ENCODE assay signal across 9 cellular contexts in the genomic region with DNA sequence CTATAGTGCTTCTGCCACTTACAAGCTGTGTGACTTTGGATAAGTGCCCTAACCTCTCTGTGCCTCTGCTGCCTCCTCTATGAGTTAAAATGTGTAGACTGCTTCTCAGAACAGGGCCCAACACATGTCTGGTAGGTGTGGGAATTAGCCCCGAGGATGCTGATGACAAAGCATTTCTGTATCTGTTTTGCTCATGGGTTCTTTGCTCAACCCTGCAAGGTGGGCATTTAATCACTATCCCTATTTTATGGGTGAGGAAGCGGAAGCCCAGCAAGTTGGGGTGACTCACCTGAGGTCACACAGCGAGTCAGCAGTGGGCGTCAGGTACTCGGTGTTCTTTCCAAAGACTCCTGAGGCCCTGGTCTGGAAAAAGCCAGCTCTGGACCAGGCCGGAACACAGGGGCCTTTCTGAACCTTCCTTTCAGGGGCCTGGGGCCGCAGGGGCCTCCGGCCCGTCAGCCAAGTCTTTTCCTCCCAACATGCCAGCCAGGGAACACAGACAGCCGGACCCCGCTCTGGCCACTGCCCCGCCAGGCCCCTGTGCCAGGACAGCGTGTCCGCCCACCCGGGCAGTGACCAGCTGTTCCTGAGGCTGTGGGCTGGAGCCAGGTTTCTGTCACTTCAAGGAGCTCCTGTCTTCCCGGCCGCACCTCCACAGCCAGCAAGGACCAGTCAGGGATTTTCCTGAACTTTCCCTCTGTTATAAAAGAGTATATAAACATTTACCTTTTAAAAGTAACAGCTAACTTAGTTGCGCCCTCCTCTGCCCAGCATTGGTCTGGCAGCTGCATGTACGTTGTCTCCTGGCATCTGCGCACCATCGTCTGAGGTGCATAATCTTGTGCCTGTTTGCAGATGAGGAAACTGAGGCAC.
A peak's percentile ranks its signal among the peaks of the same experiment; 100 is the strongest.
DNase-seq lines count a peak whose midpoint lies in the region; ATAC-seq and TF ChIP-seq lines count a peak whose summit lies in the region.
"Had no signal": no experiment of that assay in that cellular context is flagged by ENCODE, and none has a peak within 500 bp of the region (broad histone marks: within the 10 kb centered on the region; RNA-seq: fewer than 3 reads in every experiment).

No MANE protein-coding gene starts in this region.

- CTCF ChIA-PET in CD4-positive, alpha-beta memory T cell (lab: Charles Lee; ENCODE audit: partially characterized antibody): interaction anchor here (0.5 kb wide), 1 partner anchor 711 kb away, joined by 3 read pairs; no protein-coding TSS in a partner anchor

- H3K4me2 ChIP-seq in OCI-LY1 (ENCODE audit: low read length): no peak overlapping the region

- H3K36me3 ChIP-seq in OCI-LY1 (ENCODE audit: insufficient read depth, low read length): no peaks in the 10 kb centered on the region
- H3K36me3 ChIP-seq in muscle layer of duodenum (ENCODE audit: control insufficient read depth in 1 of 2, insufficient read depth in 2 of 2, low read length in 2 of 2): no peaks in the 10 kb centered on the region
- no peaks in the 10 kb centered on the region for H3K36me3 ChIP-seq in CD4-positive, alpha-beta memory T cell (ENCODE audit: insufficient read depth, low read length)

- H3K27ac ChIP-seq in OCI-LY1 (ENCODE audit: low read depth, low read length, poor library complexity, severe bottlenecking) (no peak overlapping the region), muscle layer of duodenum (ENCODE audit: low read length) (peak overlapping the region; percentile 67)
- H3K27ac ChIP-seq in CD4-positive, alpha-beta memory T cell (ENCODE audit: low read depth, low read length): no peak overlapping the region

- TF ChIP-seq CTCF in AG09309 (IDR thresholded peaks at IDR 0.05; ENCODE audit: control insufficient read depth, insufficient read depth, low read depth, low read length, missing control alignments): peak; percentile 42
- TF ChIP-seq CTCF in OCI-LY1 (IDR thresholded peaks at IDR 0.05; ENCODE audit: low read length): peak; percentile 67
- TF ChIP-seq CTCF in epithelial cell of esophagus (IDR thresholded peaks at IDR 0.05; ENCODE audit: insufficient read depth, low read depth, low read length, missing control alignments): peak; percentile 78

- no peaks in the 10 kb centered on the region for H3K79me2 ChIP-seq in OCI-LY1 (ENCODE audit: insufficient read depth, low read length)

- H3F3A ChIP-seq in OCI-LY1 (ENCODE audit: insufficient read depth, low read length): no peaks in the 10 kb centered on the region

- H3K4me1 Mint-ChIP-seq in CD4-positive, alpha-beta memory T cell: peaks cover 0 to 5% (median 2%) of the 10 kb centered on the region in 4 donors

- no peak for ATAC-seq in HG03571 (IDR thresholded peaks at IDR 0.05; ENCODE audit: unreplicated experiment)

- no peaks in the 10 kb centered on the region for H3K9me2 ChIP-seq in OCI-LY1 (ENCODE audit: low read depth, low read length)

- H3K4me1 ChIP-seq in OCI-LY1 (ENCODE audit: insufficient read depth, low read length, severe bottlenecking) (no peaks in the 10 kb centered on the region), muscle layer of duodenum (ENCODE audit: control insufficient read depth in 1 of 2, insufficient read depth in 2 of 2, low read length in 2 of 2) (peaks cover 8 to 52% of the 10 kb centered on the region in 2 donors)
- H3K4me1 ChIP-seq in CD4-positive, alpha-beta memory T cell (ENCODE audit: insufficient read depth, low read length): no peaks in the 10 kb centered on the region

- H3K9ac ChIP-seq in OCI-LY1 (ENCODE audit: low read length): no peak overlapping the region

- H3K4me3 ChIP-seq in AG09309 (ENCODE audit: control insufficient read depth, low read depth, low read length) (no peak overlapping the region), OCI-LY1 (ENCODE audit: low read depth, low read length, poor library complexity, severe bottlenecking) (no peak overlapping the region), epithelial cell of esophagus (ENCODE audit: low read length) (no peak overlapping the region), muscle layer of duodenum (ENCODE audit: low read depth in 1 of 2, low read length in 2 of 2) (no peak overlapping the region)
- no peak overlapping the region for H3K4me3 ChIP-seq in CD4-positive, alpha-beta memory T cell (ENCODE audit: low read length in 2 of 2)

- no peaks in the 10 kb centered on the region for H3K9me3 Mint-ChIP-seq in CD4-positive, alpha-beta memory T cell

- H3K27me3 ChIP-seq in OCI-LY1 (ENCODE audit: insufficient read depth, low read length): no peaks in the 10 kb centered on the region; the same call in 1 of the 2 replicates
- H3K27me3 ChIP-seq in muscle layer of duodenum (ENCODE audit: low read depth, low read length): no peaks in the 10 kb centered on the region
- H3K27me3 ChIP-seq in CD4-positive, alpha-beta memory T cell (ENCODE audit: insufficient read depth, low read length): no peaks in the 10 kb centered on the region

- POLR2A ChIA-PET in CD4-positive, alpha-beta memory T cell (lab: Charles Lee; ENCODE audit: partially characterized antibody): no interaction called here

- peak overlapping the region in 2 of 7 donors; percentile 23 to 60 for H3K27ac Mint-ChIP-seq in CD4-positive, alpha-beta memory T cell

- H3K36me3 Mint-ChIP-seq in CD4-positive, alpha-beta memory T cell: no peaks in the 10 kb centered on the region

- DNase-seq in AG09309 (ENCODE audit: low read depth) (no peak), epithelial cell of esophagus (ENCODE audit: low read depth) (peak; percentile 96), NCI-H748 (lab: John Stamatoyannopoulos, UW; ENCODE audit: unreplicated experiment) (no peak), NCI-H82 treated with DMSO at 0.1 percent for 48 hours (lab: John Stamatoyannopoulos, UW; ENCODE audit: unreplicated experiment) (no peak)
- no peak for DNase-seq in CD4-positive, alpha-beta memory T cell
- DNase-seq: effector CD8-positive, alpha-beta T cell had no signal

- no peak overlapping the region for H2AFZ ChIP-seq in OCI-LY1 (ENCODE audit: low read length)

- intact Hi-C loops in CD4-positive, alpha-beta memory T cell (cut with micrococcal nuclease): no loop called here

- H3K4me3 Mint-ChIP-seq in CD4-positive, alpha-beta memory T cell: no peak overlapping the region

- H4K20me1 ChIP-seq in OCI-LY1 (ENCODE audit: insufficient read depth, low read length): no peaks in the 10 kb centered on the region

- H3K27me3 Mint-ChIP-seq in CD4-positive, alpha-beta memory T cell: no peaks in the 10 kb centered on the region

- H3K9me3 ChIP-seq in OCI-LY1 (ENCODE audit: low read length) (no peaks in the 10 kb centered on the region), muscle layer of duodenum (ENCODE audit: control insufficient read depth in 1 of 2, low read length in 2 of 2) (no peaks in the 10 kb centered on the region)
- no peaks in the 10 kb centered on the region for H3K9me3 ChIP-seq in CD4-positive, alpha-beta memory T cell (ENCODE audit: control insufficient read depth in 1 of 2, low read length in 2 of 2)
